Comparison of ENCODE assay signal across 8 cellular contexts in the genomic region with DNA sequence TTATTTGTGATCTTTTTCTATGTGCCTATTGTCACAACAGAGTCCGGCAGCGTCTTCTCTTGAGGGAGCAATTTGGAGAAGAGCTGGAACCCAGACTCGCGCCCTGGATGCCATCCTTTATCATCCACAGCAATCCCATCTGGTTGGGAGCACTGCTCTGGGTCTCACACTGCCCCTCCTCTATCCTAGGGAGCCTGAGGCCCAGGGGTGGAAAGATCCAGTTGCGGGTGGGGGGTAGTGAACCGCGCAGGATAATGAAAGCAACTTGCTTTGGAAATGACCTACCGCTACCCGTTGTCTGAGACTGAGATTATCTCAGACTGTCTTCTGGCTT. TPM values are rescaled to one million over a fixed set of nuclear protein-coding genes. Genes with fewer than 3 reads are reported as not detected.
DNase-seq lines count a peak whose midpoint lies in the region; ATAC-seq lines count a peak whose summit lies in the region.

No MANE protein-coding gene starts in this region.

- H3K4me1 ChIP-seq in iPS-15b (ENCODE audit: control insufficient read depth, insufficient read depth, low read length), result peaks cover 6% of the 10 kb centered on the region

- H3K4me3 Mint-ChIP-seq in activated T-helper 1 cell treated with anti-CD3 and anti-CD28 coated beads, Interleukin-12 subunit alpha, Interleukin-12 subunit beta, Interleukin-2, Interleukin-4 antibody, amounts not matched to agents 30 ng/mL and 10 ng/mL and 1 ng/mL, durations not matched to agents 14 hours and 24 hours and 36 hours, result peak overlapping the region; percentile 98
- H3K4me3 Mint-ChIP-seq in stimulated activated naive CD8-positive, alpha-beta T cell treated with anti-CD3 and anti-CD28 coated beads, Interleukin-15, amount 100 ng/mL, for 72 hours, result peak overlapping the region; percentile 89 to 99

- H3K4me1 Mint-ChIP-seq in activated T-helper 1 cell treated with anti-CD3 and anti-CD28 coated beads, Interleukin-12 subunit alpha, Interleukin-12 subunit beta, Interleukin-2, Interleukin-4 antibody, amounts not matched to agents 30 ng/mL and 10 ng/mL and 1 ng/mL, durations not matched to agents 14 hours and 24 hours and 36 hours (ENCODE audit: low read depth), result peaks cover 61% of the 10 kb centered on the region
- H3K4me1 Mint-ChIP-seq in stimulated activated naive CD8-positive, alpha-beta T cell treated with anti-CD3 and anti-CD28 coated beads, Interleukin-15, amount 100 ng/mL, for 72 hours, result peaks cover 72% of the 10 kb centered on the region

- H3K27me3 Mint-ChIP-seq in activated T-helper 1 cell treated with anti-CD3 and anti-CD28 coated beads, Interleukin-12 subunit alpha, Interleukin-12 subunit beta, Interleukin-2, Interleukin-4 antibody, amounts not matched to agents 30 ng/mL and 10 ng/mL and 1 ng/mL, durations not matched to agents 14 hours and 24 hours and 36 hours (ENCODE audit: insufficient read depth), result no peaks in the 10 kb centered on the region
- no peaks in the 10 kb centered on the region for H3K27me3 Mint-ChIP-seq in stimulated activated naive CD8-positive, alpha-beta T cell treated with anti-CD3 and anti-CD28 coated beads, Interleukin-15, amount 100 ng/mL, for 72 hours

- H3K36me3 ChIP-seq in iPS-15b (ENCODE audit: control insufficient read depth, insufficient read depth, low read length), result peaks cover 14% of the 10 kb centered on the region

- no peaks in the 10 kb centered on the region for H3K27me3 ChIP-seq in iPS-15b (ENCODE audit: control insufficient read depth, insufficient read depth, low read length)

- H3K9me3 Mint-ChIP-seq in activated T-helper 1 cell treated with anti-CD3 and anti-CD28 coated beads, Interleukin-12 subunit alpha, Interleukin-12 subunit beta, Interleukin-2, Interleukin-4 antibody, amounts not matched to agents 30 ng/mL and 10 ng/mL and 1 ng/mL, durations not matched to agents 14 hours and 24 hours and 36 hours, result no peaks in the 10 kb centered on the region
- H3K9me3 Mint-ChIP-seq in stimulated activated naive CD8-positive, alpha-beta T cell treated with anti-CD3 and anti-CD28 coated beads, Interleukin-15, amount 100 ng/mL, for 72 hours, result no peaks in the 10 kb centered on the region

- H3K9ac ChIP-seq in iPS-15b (ENCODE audit: low read depth, low read length), result peak overlapping the region; percentile 89

- H3K36me3 Mint-ChIP-seq in activated T-helper 1 cell treated with anti-CD3 and anti-CD28 coated beads, Interleukin-12 subunit alpha, Interleukin-12 subunit beta, Interleukin-2, Interleukin-4 antibody, amounts not matched to agents 30 ng/mL and 10 ng/mL and 1 ng/mL, durations not matched to agents 14 hours and 24 hours and 36 hours (ENCODE audit: low read depth), result peaks cover 32% of the 10 kb centered on the region

- no peaks in the 10 kb centered on the region for H3K9me3 ChIP-seq in iPS-15b (ENCODE audit: control insufficient read depth, insufficient read depth, low read length)

- DNase-seq in NCI-H2227 (lab: John Stamatoyannopoulos, UW; ENCODE audit: unreplicated experiment) (peak; percentile 43), NCI-H2227 treated with DMSO at 0.1 percent for 48 hours (lab: John Stamatoyannopoulos, UW) (no peak), glomerular visceral epithelial cell (ENCODE audit: extremely low spot score) (no peak), HuH-7.5 (ENCODE audit: low spot score) (no peak), NK-92 (lab: John Stamatoyannopoulos, UW; ENCODE audit: unreplicated experiment) (no peak)
- no peak for DNase-seq in activated T-helper 1 cell treated with anti-CD3 and anti-CD28 coated beads, Interleukin-12 subunit alpha, Interleukin-12 subunit beta, Interleukin-2, Interleukin-4 antibody, amounts not matched to agents 30 ng/mL and 10 ng/mL and 1 ng/mL, durations not matched to agents 14 hours and 24 hours and 36 hours (ENCODE audit: low spot score)
- DNase-seq in stimulated activated naive CD8-positive, alpha-beta T cell treated with anti-CD3 and anti-CD28 coated beads, Interleukin-15, amount 100 ng/mL, for 72 hours, result no peak

- intact Hi-C loops in activated T-helper 1 cell treated with anti-CD3 and anti-CD28 coated beads, Interleukin-12 subunit alpha, Interleukin-12 subunit beta, Interleukin-2, Interleukin-4 antibody, amounts not matched to agents 30 ng/mL and 10 ng/mL and 1 ng/mL, durations not matched to agents 14 hours and 24 hours and 36 hours (cut with micrococcal nuclease), result loop anchor here (1.0 to 10.0 kb wide), 10 partner anchors 13 to 722 kb away; a partner anchor contains a TSS

- H3K4me3 ChIP-seq in iPS-15b (ENCODE audit: low read depth, low read length), result peak overlapping the region; percentile 84

- peak overlapping the region; percentile 98 for H3K27ac Mint-ChIP-seq in activated T-helper 1 cell treated with anti-CD3 and anti-CD28 coated beads, Interleukin-12 subunit alpha, Interleukin-12 subunit beta, Interleukin-2, Interleukin-4 antibody, amounts not matched to agents 30 ng/mL and 10 ng/mL and 1 ng/mL, durations not matched to agents 14 hours and 24 hours and 36 hours
- H3K27ac Mint-ChIP-seq in stimulated activated naive CD8-positive, alpha-beta T cell treated with anti-CD3 and anti-CD28 coated beads, Interleukin-15, amount 100 ng/mL, for 72 hours, result peak overlapping the region; percentile 99

- ATAC-seq in stimulated activated naive CD8-positive, alpha-beta T cell treated with anti-CD3 and anti-CD28 coated beads, Interleukin-15, amount 100 ng/mL, for 72 hours, result no peak

RNA-seq across cellular contexts. Expression of a gene that starts 0.7 kb away (rescaled TPM):
- total RNA-seq in activated T-helper 1 cell treated with anti-CD3 and anti-CD28 coated beads, Interleukin-12 subunit alpha, Interleukin-12 subunit beta, Interleukin-2, Interleukin-4 antibody, amounts not matched to agents 30 ng/mL and 10 ng/mL and 1 ng/mL, durations not matched to agents 14 hours and 24 hours and 36 hours, result 32.6 and 35.3 TPM in 2 replicates

RNA-seq across cellular contexts. Expression of a gene that starts 4.0 kb away (rescaled TPM):
- total RNA-seq in activated T-helper 1 cell treated with anti-CD3 and anti-CD28 coated beads, Interleukin-12 subunit alpha, Interleukin-12 subunit beta, Interleukin-2, Interleukin-4 antibody, amounts not matched to agents 30 ng/mL and 10 ng/mL and 1 ng/mL, durations not matched to agents 14 hours and 24 hours and 36 hours, result 67.8 and 70.0 TPM in 2 replicates

RNA-seq across cellular contexts. Expression of a gene that starts 6.3 kb away (rescaled TPM):
- total RNA-seq in activated T-helper 1 cell treated with anti-CD3 and anti-CD28 coated beads, Interleukin-12 subunit alpha, Interleukin-12 subunit beta, Interleukin-2, Interleukin-4 antibody, amounts not matched to agents 30 ng/mL and 10 ng/mL and 1 ng/mL, durations not matched to agents 14 hours and 24 hours and 36 hours, result 87.7 and 88.6 TPM in 2 replicates

RNA-seq across cellular contexts. Expression of a gene that starts 13.6 kb away (rescaled TPM):
- total RNA-seq in activated T-helper 1 cell treated with anti-CD3 and anti-CD28 coated beads, Interleukin-12 subunit alpha, Interleukin-12 subunit beta, Interleukin-2, Interleukin-4 antibody, amounts not matched to agents 30 ng/mL and 10 ng/mL and 1 ng/mL, durations not matched to agents 14 hours and 24 hours and 36 hours, result 118 and 124 TPM in 2 replicates

RNA-seq across cellular contexts. Expression of a gene that starts 17.2 kb away (rescaled TPM):
- 4.0 and 4.2 TPM in 2 replicates for total RNA-seq in activated T-helper 1 cell treated with anti-CD3 and anti-CD28 coated beads, Interleukin-12 subunit alpha, Interleukin-12 subunit beta, Interleukin-2, Interleukin-4 antibody, amounts not matched to agents 30 ng/mL and 10 ng/mL and 1 ng/mL, durations not matched to agents 14 hours and 24 hours and 36 hours
